15 cellular contexts compared by ENCODE assay signal in genomic region chr9:36911601-36912412, GRCh38.
"Had no signal": no experiment of that assay in that cellular context is flagged by ENCODE, and none has a peak within 500 bp of the region (broad histone marks: within the 10 kb centered on the region; RNA-seq: fewer than 3 reads in every experiment).

No MANE protein-coding gene starts in this region.

- H3K27ac Mint-ChIP-seq: activated CD4-positive, alpha-beta memory T cell treated with anti-CD3 and anti-CD28 coated beads, Interleukin-2, amount 10 ng/mL, durations not matched to agents 7 days and 5 days; activated CD4-positive, alpha-beta T cell treated with anti-CD3 and anti-CD28 coated beads for 36 hours; natural killer cell treated with Interleukin-12 subunit alpha and Interleukin-12 subunit beta and Interleukin-15 and Interleukin-18, amount 100 ng/mL, for 72 hours; stimulated activated naive CD8-positive, alpha-beta T cell treated with anti-CD3 and anti-CD28 coated beads, Interleukin-15, amount 100 ng/mL, for 72 hours had no signal

- H3K36me3 ChIP-seq: breast epithelium, esophagus muscularis mucosa, upper lobe of right lung had no signal

- H3K4me1 Mint-ChIP-seq: activated CD4-positive, alpha-beta memory T cell treated with anti-CD3 and anti-CD28 coated beads, Interleukin-2, amount 10 ng/mL, durations not matched to agents 7 days and 5 days; activated CD4-positive, alpha-beta T cell treated with anti-CD3 and anti-CD28 coated beads for 36 hours; stimulated activated naive CD8-positive, alpha-beta T cell treated with anti-CD3 and anti-CD28 coated beads, Interleukin-15, amount 100 ng/mL, for 72 hours had no signal

- H3K4me1 ChIP-seq: breast epithelium, esophagus muscularis mucosa, testis, upper lobe of right lung had no signal

- DNase-seq: activated CD4-positive, alpha-beta memory T cell treated with anti-CD3 and anti-CD28 coated beads, Interleukin-2, amount 10 ng/mL, durations not matched to agents 7 days and 5 days; activated CD4-positive, alpha-beta T cell treated with anti-CD3 and anti-CD28 coated beads for 36 hours; activated CD8-positive, alpha-beta memory T cell treated with anti-CD3 and anti-CD28 coated beads, Interleukin-2, amount 50 U/mL, for 4 hours; aorta; occipital lobe; stimulated activated CD4-positive, alpha-beta T cell treated with anti-CD3 and anti-CD28 coated beads, Interleukin-12 subunit alpha, Interleukin-12 subunit beta, amount 100 ng/mL, for 4 hours; stimulated activated CD4-positive, alpha-beta T cell treated with anti-CD3 and anti-CD28 coated beads, Interleukin-2, amount 100 ng/mL, for 48 hours; stimulated activated naive CD8-positive, alpha-beta T cell treated with anti-CD3 and anti-CD28 coated beads, Interleukin-15, amount 100 ng/mL, for 72 hours; T-helper 9 cell; testis; upper lobe of right lung had no signal

- H3K9me3 ChIP-seq: breast epithelium, testis, upper lobe of right lung had no signal

- H3K27ac ChIP-seq: breast epithelium, esophagus muscularis mucosa, testis, upper lobe of right lung had no signal

- H3K27me3 ChIP-seq: testis had no signal

- H3K4me3 Mint-ChIP-seq: activated CD4-positive, alpha-beta memory T cell treated with anti-CD3 and anti-CD28 coated beads, Interleukin-2, amount 10 ng/mL, durations not matched to agents 7 days and 5 days; activated CD4-positive, alpha-beta T cell treated with anti-CD3 and anti-CD28 coated beads for 36 hours; natural killer cell treated with Interleukin-12 subunit alpha and Interleukin-12 subunit beta and Interleukin-15 and Interleukin-18, amount 100 ng/mL, for 72 hours; stimulated activated naive CD8-positive, alpha-beta T cell treated with anti-CD3 and anti-CD28 coated beads, Interleukin-15, amount 100 ng/mL, for 72 hours had no signal

- H3K4me3 ChIP-seq: breast epithelium, esophagus muscularis mucosa, lung, testis, upper lobe of right lung had no signal

- H3K9me3 Mint-ChIP-seq: activated CD4-positive, alpha-beta memory T cell treated with anti-CD3 and anti-CD28 coated beads, Interleukin-2, amount 10 ng/mL, durations not matched to agents 7 days and 5 days; natural killer cell treated with Interleukin-12 subunit alpha and Interleukin-12 subunit beta and Interleukin-15 and Interleukin-18, amount 100 ng/mL, for 72 hours; stimulated activated naive CD8-positive, alpha-beta T cell treated with anti-CD3 and anti-CD28 coated beads, Interleukin-15, amount 100 ng/mL, for 72 hours had no signal

- ATAC-seq: activated CD4-positive, alpha-beta T cell treated with anti-CD3 and anti-CD28 coated beads for 36 hours; stimulated activated naive CD8-positive, alpha-beta T cell treated with anti-CD3 and anti-CD28 coated beads, Interleukin-15, amount 100 ng/mL, for 72 hours; upper lobe of right lung had no signal
